In the genomic region with DNA sequence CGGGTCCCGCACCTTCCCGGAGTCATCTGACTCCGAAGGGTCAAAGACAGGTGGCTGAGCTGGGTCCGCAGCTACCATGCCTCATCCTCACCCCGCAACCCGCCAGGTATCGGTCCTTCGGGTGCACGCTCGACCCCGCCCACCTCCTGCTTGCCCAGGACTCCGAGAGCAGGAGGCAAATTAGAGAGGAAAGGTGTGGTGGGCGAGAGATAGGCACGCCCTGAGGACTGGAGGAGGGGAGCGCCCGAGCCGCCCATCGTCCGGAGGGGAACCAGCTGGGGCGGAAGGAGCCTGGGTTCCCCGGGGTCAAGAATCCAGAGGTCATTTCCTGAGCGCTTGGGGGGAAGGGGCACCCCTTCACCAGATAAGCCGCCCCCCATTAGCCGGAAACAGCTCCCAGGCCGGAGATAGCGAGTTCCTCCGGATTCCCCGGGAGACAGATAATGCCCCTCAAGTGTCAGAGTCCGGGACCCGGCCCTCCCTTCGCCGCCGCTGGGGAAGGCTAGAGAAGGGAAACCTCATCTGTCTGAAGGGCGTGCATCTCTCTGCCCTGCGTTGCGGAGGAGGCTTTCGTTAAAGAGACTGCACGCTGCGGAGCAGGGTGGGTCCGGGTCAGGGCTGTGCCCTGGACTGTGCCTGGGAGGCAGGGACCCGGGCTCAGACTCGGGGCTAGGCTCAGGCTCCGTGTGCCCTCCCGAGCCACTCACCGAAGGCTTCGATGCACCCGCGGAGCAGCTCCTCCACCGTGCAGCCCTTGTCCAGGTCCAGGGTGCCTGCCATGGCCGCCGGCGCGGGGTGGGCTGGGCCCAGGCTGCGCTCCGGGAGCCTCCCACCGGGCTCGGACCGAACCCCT, we compare ENCODE assay signal across 8 cellular contexts. TPM values are rescaled to one million over a fixed set of nuclear protein-coding genes. Genes with fewer than 3 reads are reported as not detected.
A peak's percentile ranks its signal among the peaks of the same experiment; 100 is the strongest.
DNase-seq lines count a peak whose midpoint lies in the region; ATAC-seq and TF ChIP-seq lines count a peak whose summit lies in the region.

No MANE protein-coding gene starts in this region.

- H3K27ac ChIP-seq in iPS-18a (ENCODE audit: low read length) = no peak overlapping the region

- no peak for DNase-seq in CD14-positive monocyte (ENCODE audit: low spot score)
- peak in 1 of 2 experiments; percentile 34 for DNase-seq in HAP-1 (ENCODE audit: low spot score in 2 of 2)
- peak; percentile 48 for DNase-seq in activated naive CD4-positive, alpha-beta T cell treated with anti-CD3 and anti-CD28 coated beads, Interleukin-2, amount 50 U/mL, for 16 hours
- DNase-seq in NCI-H1694 (lab: John Stamatoyannopoulos, UW) = no peak
- DNase-seq in inferior parietal cortex (ENCODE audit: extremely low spot score) = no peak

- ATAC-seq in stimulated activated memory B cell treated with anti-CD40 and anti-IgM and Interleukin-4, amounts not matched to agents 10 μg/mL and 1 μg/mL and 100 μg/mL, for 72 hours = peak; percentile 3
- ATAC-seq in HG02970 (IDR thresholded peaks at IDR 0.05; ENCODE audit: low FRiP score, unreplicated experiment) = no peak

- in situ Hi-C loops in HAP-1 (cut with MboI; ENCODE audit: low sequenced_read_pairs) = no loop called here

- H3K36me3 ChIP-seq in HAP-1 (replicated peaks) = no peaks in the 10 kb centered on the region
- no peaks in the 10 kb centered on the region for H3K36me3 ChIP-seq in iPS-18a (ENCODE audit: control insufficient read depth, low read depth, low read length)

- H3K4me3 Mint-ChIP-seq in CD14-positive monocyte = peak overlapping the region; percentile 87 to 91
- peak overlapping the region; percentile 80 for H3K4me3 Mint-ChIP-seq in stimulated activated memory B cell treated with anti-CD40 and anti-IgM and Interleukin-4, amounts not matched to agents 10 μg/mL and 1 μg/mL and 100 μg/mL, for 72 hours

- no peak for TF ChIP-seq CTCF in CD14-positive monocyte (IDR thresholded peaks at IDR 0.05)

- H3K9me3 ChIP-seq in HAP-1 = no peaks in the 10 kb centered on the region; the same call in 1 of the 2 replicates
- no peaks in the 10 kb centered on the region for H3K9me3 ChIP-seq in iPS-18a (ENCODE audit: control insufficient read depth, low read depth, low read length)

- H3K4me1 ChIP-seq in HAP-1 = peaks cover 14% of the 10 kb centered on the region; the same call in 1 of the 2 replicates
- peaks cover 16% of the 10 kb centered on the region for H3K4me1 ChIP-seq in iPS-18a (ENCODE audit: control insufficient read depth, low read depth, low read length)

- intact Hi-C loops in CD14-positive monocyte (cut with micrococcal nuclease) = no loop called here

- H3K27ac Mint-ChIP-seq in CD14-positive monocyte = peak overlapping the region; percentile 31 to 77 (median 68)
- H3K27ac Mint-ChIP-seq in stimulated activated memory B cell treated with anti-CD40 and anti-IgM and Interleukin-4, amounts not matched to agents 10 μg/mL and 1 μg/mL and 100 μg/mL, for 72 hours = peak overlapping the region; percentile 43

- peaks cover 0 to 4% (median 1%) of the 10 kb centered on the region in 3 donors for H3K27me3 Mint-ChIP-seq in CD14-positive monocyte (ENCODE audit: low read depth in 3 of 3)
- H3K27me3 Mint-ChIP-seq in stimulated activated memory B cell treated with anti-CD40 and anti-IgM and Interleukin-4, amounts not matched to agents 10 μg/mL and 1 μg/mL and 100 μg/mL, for 72 hours = no peaks in the 10 kb centered on the region

- H3K4me3 ChIP-seq in HAP-1 (peak overlapping the region; percentile 36), iPS-18a (ENCODE audit: low read length) (peak overlapping the region; percentile 63)

- peaks cover 33 to 43% of the 10 kb centered on the region in 2 donors for H3K36me3 Mint-ChIP-seq in CD14-positive monocyte
- H3K36me3 Mint-ChIP-seq in stimulated activated memory B cell treated with anti-CD40 and anti-IgM and Interleukin-4, amounts not matched to agents 10 μg/mL and 1 μg/mL and 100 μg/mL, for 72 hours = peaks cover 16% of the 10 kb centered on the region

- peak overlapping the region; percentile 39 for H3K9ac ChIP-seq in iPS-18a (ENCODE audit: low read length)

- no peaks in the 10 kb centered on the region for H3K9me3 Mint-ChIP-seq in CD14-positive monocyte
- H3K9me3 Mint-ChIP-seq in stimulated activated memory B cell treated with anti-CD40 and anti-IgM and Interleukin-4, amounts not matched to agents 10 μg/mL and 1 μg/mL and 100 μg/mL, for 72 hours = no peaks in the 10 kb centered on the region

- H3K27me3 ChIP-seq in HAP-1 (ENCODE audit: low read depth) (peaks cover 4% of the 10 kb centered on the region; the same call in 1 of the 2 replicates), iPS-18a (ENCODE audit: control insufficient read depth, insufficient read depth, low read length) (peaks cover 50% of the 10 kb centered on the region)

- H3K4me1 Mint-ChIP-seq in CD14-positive monocyte = peaks cover 35% of the 10 kb centered on the region
- peaks cover 37% of the 10 kb centered on the region for H3K4me1 Mint-ChIP-seq in stimulated activated memory B cell treated with anti-CD40 and anti-IgM and Interleukin-4, amounts not matched to agents 10 μg/mL and 1 μg/mL and 100 μg/mL, for 72 hours

RNA-seq across cellular contexts. Expression of a gene that starts 1.6 kb away (rescaled TPM):
- polyA plus RNA-seq in CD14-positive monocyte = 10 to 100 TPM; 67.6 to 68.8 TPM

RNA-seq across cellular contexts. Expression of a gene that starts 17.5 kb away (rescaled TPM):
- under 1 TPM in 1 of 2 donors, not detected in 1; 0.05 TPM for polyA plus RNA-seq in CD14-positive monocyte

RNA-seq across cellular contexts. Expression of a gene that starts 19.3 kb away (rescaled TPM):
- polyA plus RNA-seq in CD14-positive monocyte = not detected

RNA-seq across cellular contexts. Expression of a gene that starts 36.0 kb away (rescaled TPM):
- 10 to 100 TPM; 31.6 to 47.7 TPM for polyA plus RNA-seq in CD14-positive monocyte
